ENCODE assay signal across 8 cellular contexts in the genomic region with DNA sequence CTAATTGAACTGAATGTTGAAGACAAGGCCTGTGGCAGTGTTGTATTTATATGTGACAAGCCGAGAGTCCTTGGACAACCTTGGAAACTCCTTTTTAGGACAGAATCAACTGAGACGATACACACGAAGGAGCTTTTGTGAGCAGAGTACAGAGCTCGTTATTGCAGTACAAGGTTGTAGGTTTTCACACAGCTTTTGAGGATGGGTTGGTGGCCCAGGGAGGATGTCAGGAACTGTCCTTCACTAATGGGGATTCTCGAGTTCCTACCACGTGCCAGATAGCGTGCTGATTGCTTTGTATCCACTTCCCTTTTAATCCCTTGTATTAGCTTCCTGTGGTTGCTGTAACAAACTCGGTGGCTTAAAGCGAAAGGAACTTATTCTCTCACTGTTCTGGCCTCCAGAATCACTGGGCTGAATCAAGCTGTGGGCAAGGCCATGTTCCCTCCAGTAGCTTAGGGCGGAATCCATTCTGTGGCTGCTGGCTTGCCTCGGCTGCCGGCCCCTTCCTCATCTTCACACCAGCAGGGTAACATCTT. TPM values are rescaled to one million over a fixed set of nuclear protein-coding genes. Genes with fewer than 3 reads are reported as not detected.
DNase-seq lines count a peak whose midpoint lies in the region; ATAC-seq, FAIRE-seq and TF ChIP-seq lines count a peak whose summit lies in the region.

No MANE protein-coding gene starts in this region.

- no peak overlapping the region; the same call in 1 of the 2 replicates for H3K27ac Mint-ChIP-seq in GM23338

- H3K4me1 Mint-ChIP-seq in GM23338: peaks cover 52% of the 10 kb centered on the region

- H3K4me2 ChIP-seq in GM23338: no peak overlapping the region

- H3K79me2 ChIP-seq in GM23338 (replicated peaks; ENCODE audit: insufficient read depth): peaks cover 94% of the 10 kb centered on the region

- no peak overlapping the region for H2AFZ ChIP-seq in GM23338

- H3K36me3 Mint-ChIP-seq in GM23338 (ENCODE audit: low read depth): peaks cover 2% of the 10 kb centered on the region; the same call in 2 of the 3 replicates

- H3K36me3 ChIP-seq in GM23338 (ENCODE audit: insufficient read depth) (no peaks in the 10 kb centered on the region), colonic mucosa (no peaks in the 10 kb centered on the region), kidney (ENCODE audit: control insufficient read depth in 1 of 2, insufficient read depth in 2 of 2, low read length in 2 of 2) (no peaks in the 10 kb centered on the region)

- TF ChIP-seq CTCF in GM23338 (conservative IDR thresholded peaks at IDR 0.05; ENCODE audit: low read depth in 2 of 2): no peak
- TF ChIP-seq CTCF in colonic mucosa (IDR thresholded peaks at IDR 0.05): no peak
- no peak for TF ChIP-seq CTCF in kidney (IDR thresholded peaks at IDR 0.05; ENCODE audit: borderline replicate concordance, extremely low read depth, insufficient read depth)

- H3K27ac ChIP-seq in GM23338 (ENCODE audit: low read depth) (0 out of 2 replicates have a peak overlapping the region, but pooled peaks have one; percentile 32), colonic mucosa (peak overlapping the region; percentile 39), skin epidermis (peak overlapping the region in 19 of 21 experiments; percentile 2 to 96 (median 66)), kidney (ENCODE audit: low read depth in 2 of 2, low read length in 2 of 2) (peak overlapping the region in 1 of 2 donors; percentile 2)

- peaks cover 7% of the 10 kb centered on the region for H3K27me3 Mint-ChIP-seq in GM23338 (ENCODE audit: insufficient read depth, low read depth, poor library complexity)

- H3K4me1 ChIP-seq in GM23338 (ENCODE audit: insufficient read depth) (peaks cover 20% of the 10 kb centered on the region), colonic mucosa (no peaks in the 10 kb centered on the region), kidney (ENCODE audit: control insufficient read depth in 1 of 2, insufficient read depth in 1 of 2, low read depth in 1 of 2, low read length in 2 of 2) (peaks cover 9 to 13% of the 10 kb centered on the region in 2 donors)

- H3K9ac ChIP-seq in colonic mucosa (ENCODE audit: low read depth in 2 of 2, low read length in 2 of 2): peak overlapping the region in 1 of 2 donors; percentile 67
- no peak overlapping the region for H3K9ac ChIP-seq in kidney (ENCODE audit: low read length in 2 of 2)

- H3K9me3 Mint-ChIP-seq in GM23338: no peaks in the 10 kb centered on the region

- H3K4me3 ChIP-seq in GM23338: no peak overlapping the region
- H3K4me3 ChIP-seq in colonic mucosa: no peak overlapping the region
- no peak overlapping the region for H3K4me3 ChIP-seq in skin epidermis
- no peak overlapping the region for H3K4me3 ChIP-seq in kidney (ENCODE audit: low read length in 2 of 2)

- H4K20me1 ChIP-seq in GM23338 (replicated peaks; ENCODE audit: insufficient read depth): peaks cover 12% of the 10 kb centered on the region

- H3K9me3 ChIP-seq in colonic mucosa: no peaks in the 10 kb centered on the region
- H3K9me3 ChIP-seq in kidney (ENCODE audit: control insufficient read depth in 1 of 2, low read length in 2 of 2): no peaks in the 10 kb centered on the region

- no peaks in the 10 kb centered on the region for H3F3A ChIP-seq in GM23338 (replicated peaks; ENCODE audit: low read depth)

- DNase-seq in GM18507 (ENCODE audit: extremely low spot score, insufficient read length, low read depth) (no peak), GM23338 (ENCODE audit: low spot score) (no peak), NAMALWA (ENCODE audit: low spot score) (peak; percentile 67), colonic mucosa (no peak), kidney (no peak), DMS153 (lab: John Stamatoyannopoulos, UW) (no peak), NCI-H2171 (lab: John Stamatoyannopoulos, UW) (no peak)

- FAIRE-seq in GM18507 (lab: Jason Lieb, UNC): peak; percentile 95
- FAIRE-seq in kidney (lab: Jason Lieb, UNC): no peak

- H3K4me3 Mint-ChIP-seq in GM23338: no peak overlapping the region

- intact Hi-C loops in colonic mucosa (cut with DNase I) (no loop called here), kidney (cut with DNase I) (no loop called here)

- ATAC-seq in GM23338: no peak

- H3K9me2 ChIP-seq in GM23338 (ENCODE audit: insufficient read depth): no peaks in the 10 kb centered on the region

- H3K27me3 ChIP-seq in GM23338 (ENCODE audit: insufficient read depth) (no peaks in the 10 kb centered on the region), colonic mucosa (no peaks in the 10 kb centered on the region)

TF ChIP-seq in GM23338, 12 proteins besides CTCF, POLR2A, EP300 and RAD21 (continues in another document):
- TF ChIP-seq CREB1 (CRISPR knock-in tag; IDR thresholded peaks at IDR 0.05; ENCODE audit: low read depth) (no peak), REST (IDR thresholded peaks at IDR 0.05; ENCODE audit: unreplicated experiment) (no peak), POLR2AphosphoS5 (IDR thresholded peaks at IDR 0.05; ENCODE audit: low read depth) (no peak)

RNA-seq across cellular contexts. Expression of gene INPP4A, which starts 20.2 kb away (rescaled TPM):
- total RNA-seq in GM23338 (2014; rRNA removed; shearing (Covaris generic)): 36.9 and 42.3 TPM in 2 replicates
- polyA plus RNA-seq in GM23338 (2016; fragmentation: Nextera tagmentation; extraction: Ambion mirVana): 6.5 and 8.5 TPM in 2 replicates
- 10 to 100 TPM; 11.5 to 17.9 TPM for total RNA-seq in colonic mucosa
- 27.9 TPM for total RNA-seq in kidney
- 4.1 TPM for polyA plus RNA-seq in kidney (ENCODE audit: insufficient read depth, low read depth, low replicate concordance)
